16 cellular contexts compared by ENCODE assay signal in the genomic region with DNA sequence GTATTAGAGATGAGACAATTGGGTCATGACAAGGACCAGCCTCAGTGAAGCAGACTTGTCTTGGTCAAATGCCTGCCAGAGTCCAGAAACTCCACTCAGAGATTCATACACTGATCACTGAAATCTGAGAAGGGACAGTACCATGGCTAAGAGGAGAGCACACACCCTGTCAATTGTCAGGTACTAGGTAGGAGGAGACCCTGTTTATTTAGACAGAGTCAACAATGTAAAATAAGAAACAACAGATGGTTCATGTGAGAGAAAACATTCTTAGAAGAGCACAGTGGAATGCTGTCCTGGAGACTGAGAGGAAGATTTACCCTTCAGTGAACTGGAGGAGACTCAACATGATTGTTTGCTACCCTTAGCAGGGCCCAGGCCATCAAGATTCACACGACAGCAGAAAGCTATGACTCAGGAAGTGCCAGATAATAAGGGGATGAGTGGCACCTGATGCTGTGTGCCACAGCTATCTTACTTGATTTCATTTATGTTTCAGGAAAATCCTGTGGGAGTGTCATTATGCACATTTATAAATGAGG.
DNase-seq lines count a peak whose midpoint lies in the region; ATAC-seq and TF ChIP-seq lines count a peak whose summit lies in the region.
"Had no signal": no experiment of that assay in that cellular context is flagged by ENCODE, and none has a peak within 500 bp of the region (broad histone marks: within the 10 kb centered on the region; RNA-seq: fewer than 3 reads in every experiment).

No MANE protein-coding gene starts in this region.

- no peak overlapping the region for H3K4me3 ChIP-seq in LNCaP clone FGC (ENCODE audit: low read depth, low read length)
- H3K4me3 ChIP-seq: adrenal gland, PC-9, SK-N-MC had no signal

- no peak for TF ChIP-seq CTCF in LNCaP clone FGC (IDR thresholded peaks at IDR 0.05; ENCODE audit: control insufficient read depth, extremely low read depth, insufficient read depth)

- DNase-seq in DMS53 treated with DMSO at 0.1 percent for 48 hours (lab: John Stamatoyannopoulos, UW; ENCODE audit: unreplicated experiment), result peak; percentile 99
- peak; percentile 22 for DNase-seq in LNCaP clone FGC (ENCODE audit: low read depth)
- peak; percentile 71 for DNase-seq in NCI-H510A (lab: John Stamatoyannopoulos, UW)
- peak; percentile 33 for DNase-seq in left kidney (ENCODE audit: low read depth, low spot score)
- DNase-seq in stimulated activated CD4-positive, alpha-beta T cell treated with anti-CD3 and anti-CD28 coated beads, Interleukin-1b, Interleukin-23, amount 100 ng/mL, for 48 hours, result no peak
- no peak for DNase-seq in activated CD4-positive, CD25-positive, alpha-beta regulatory T cell (lab: John Stamatoyannopoulos, UW)
- DNase-seq in activated naive CD4-positive, alpha-beta T cell (lab: John Stamatoyannopoulos, UW), result no peak
- DNase-seq: activated CD4-positive, alpha-beta T cell treated with anti-CD3 and anti-CD28 coated beads for 1 hour; adrenal gland; foreskin melanocyte; left cardiac atrium; NCI-H524 treated with DMSO at 0.1 percent for 48 hours; PC-9; T-helper 9 cell had no signal

- no peak for ATAC-seq in GM18858 (IDR thresholded peaks at IDR 0.05; ENCODE audit: unreplicated experiment)
- ATAC-seq: left cardiac atrium had no signal

Comparison
In these comparisons a context has a peak if more than half of its experiments do, and no peak if none do; other contexts are left out.
1. DNase-seq: peak in DMS53 treated with DMSO at 0.1 percent for 48 hours (single experiment), LNCaP clone FGC (single experiment), NCI-H510A (single experiment) and left kidney (single experiment); none in stimulated activated CD4-positive, alpha-beta T cell treated with anti-CD3 and anti-CD28 coated beads, Interleukin-1b, Interleukin-23, amount 100 ng/mL, for 48 hours (single experiment), activated CD4-positive, CD25-positive, alpha-beta regulatory T cell (0 of 4) and activated naive CD4-positive, alpha-beta T cell (0 of 4).